In the genomic region with DNA sequence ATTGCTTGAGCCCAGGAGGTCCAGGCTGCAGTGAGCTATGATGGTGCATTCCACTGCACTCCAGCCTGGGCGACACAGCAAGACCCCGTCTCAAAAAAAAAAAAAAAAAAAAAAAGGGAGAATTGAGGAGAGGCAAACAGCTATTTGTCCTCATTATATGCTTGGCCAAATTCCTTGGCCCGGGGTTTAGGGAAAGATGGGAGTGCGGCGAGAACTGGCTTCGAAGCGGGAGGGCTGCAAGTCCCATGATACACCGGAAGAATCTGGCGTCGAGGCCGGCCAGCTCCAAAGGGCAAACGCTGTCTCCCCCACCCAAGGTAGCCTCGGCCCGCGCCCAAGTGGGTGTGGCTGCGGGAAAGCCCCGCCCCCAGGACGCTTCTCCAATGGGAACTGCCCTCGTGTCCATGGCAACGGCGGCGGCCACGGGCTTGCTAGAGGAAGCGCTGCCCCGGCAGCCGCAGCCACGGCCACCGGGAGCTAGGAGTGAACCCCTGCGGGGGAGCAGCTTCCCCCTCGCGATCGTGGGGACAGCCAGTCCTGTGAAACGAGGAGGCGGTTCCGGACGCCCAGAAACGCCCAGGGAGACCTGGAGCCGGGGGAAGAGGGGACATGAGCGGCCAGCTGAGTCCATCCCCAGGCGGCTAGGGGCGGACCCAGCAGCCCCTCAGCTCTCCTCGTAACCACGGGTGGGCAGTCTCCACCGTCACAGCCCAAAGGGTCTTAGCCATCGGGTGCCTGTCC, we compare ENCODE assay signal across 1 cellular context.
TF ChIP-seq lines count a peak whose summit lies in the region.

A gene with protein sequence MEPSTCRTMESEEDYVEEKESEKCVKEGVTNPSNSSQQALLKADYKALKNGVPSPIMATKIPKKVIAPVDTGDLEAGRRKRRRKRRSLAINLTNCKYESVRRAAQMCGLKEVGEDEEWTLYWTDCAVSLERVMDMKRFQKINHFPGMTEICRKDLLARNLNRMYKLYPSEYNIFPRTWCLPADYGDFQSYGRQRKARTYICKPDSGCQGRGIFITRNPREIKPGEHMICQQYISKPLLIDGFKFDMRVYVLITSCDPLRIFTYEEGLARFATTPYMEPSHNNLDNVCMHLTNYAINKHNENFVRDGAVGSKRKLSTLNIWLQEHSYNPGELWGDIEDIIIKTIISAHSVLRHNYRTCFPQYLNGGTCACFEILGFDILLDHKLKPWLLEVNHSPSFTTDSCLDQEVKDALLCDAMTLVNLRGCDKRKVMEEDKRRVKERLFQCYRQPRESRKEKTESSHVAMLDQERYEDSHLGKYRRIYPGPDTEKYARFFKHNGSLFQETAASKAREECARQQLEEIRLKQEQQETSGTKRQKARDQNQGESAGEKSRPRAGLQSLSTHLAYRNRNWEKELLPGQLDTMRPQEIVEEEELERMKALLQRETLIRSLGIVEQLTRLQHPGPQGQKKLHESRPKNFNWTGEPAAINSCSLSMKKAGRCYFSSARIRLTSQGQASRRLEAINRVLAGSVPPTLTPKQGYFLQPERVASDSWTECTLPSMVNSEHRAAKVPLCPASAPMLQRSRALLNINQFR (plus strand): TSS at position 434 of the 741 bp plus-strand sequence. CDS start 1,075 bp downstream, outside the sequence.

TF ChIP-seq in HEK293, 187 proteins besides CTCF, POLR2A, EP300 and RAD21 (continued from another document):
- TF ChIP-seq PRDM1 (tag by site-specific recombination; IDR thresholded peaks at IDR 0.05) (no peak), ZNF391 (tag by site-specific recombination; IDR thresholded peaks at IDR 0.05; ENCODE audit: borderline replicate concordance, low read depth) (no peak), ZNF837 (tag by site-specific recombination; IDR thresholded peaks at IDR 0.05) (no peak), ZNF501 (tag by site-specific recombination; IDR thresholded peaks at IDR 0.05) (peak; percentile 79), ZNF335 (tag by site-specific recombination; conservative IDR thresholded peaks at IDR 0.05) (peak; percentile 93), ZNF350 (tag by site-specific recombination; IDR thresholded peaks at IDR 0.05) (no peak), KLF8 (tag by site-specific recombination; IDR thresholded peaks at IDR 0.05) (0 out of 2 replicates have a peak, but pooled peaks have one; percentile 11), ZNF660 (tag by site-specific recombination; IDR thresholded peaks at IDR 0.05) (no peak), ZNF23 (tag by site-specific recombination; IDR thresholded peaks at IDR 0.05; ENCODE audit: borderline replicate concordance) (no peak), ZNF747 (tag by site-specific recombination; IDR thresholded peaks at IDR 0.05) (no peak), ZNF621 (tag by site-specific recombination; IDR thresholded peaks at IDR 0.05) (no peak), ZNF121 (tag by site-specific recombination; IDR thresholded peaks at IDR 0.05) (peak; percentile 99), ZNF248 (tag by site-specific recombination; IDR thresholded peaks at IDR 0.05) (no peak), GLI4 (tag by site-specific recombination; IDR thresholded peaks at IDR 0.05) (no peak), KLF16 (tag by site-specific recombination; IDR thresholded peaks at IDR 0.05) (0 out of 2 replicates have a peak, but pooled peaks have one; percentile 17), ZNF24 (tag by site-specific recombination; IDR thresholded peaks at IDR 0.05) (no peak), ZBTB8A (tag by site-specific recombination; IDR thresholded peaks at IDR 0.05) (peak; percentile 25; the same call in 1 of the 2 replicates), ZNF16 (tag by site-specific recombination; IDR thresholded peaks at IDR 0.05; ENCODE audit: low read depth) (no peak)
- TF ChIP-seq, protein P1, sequence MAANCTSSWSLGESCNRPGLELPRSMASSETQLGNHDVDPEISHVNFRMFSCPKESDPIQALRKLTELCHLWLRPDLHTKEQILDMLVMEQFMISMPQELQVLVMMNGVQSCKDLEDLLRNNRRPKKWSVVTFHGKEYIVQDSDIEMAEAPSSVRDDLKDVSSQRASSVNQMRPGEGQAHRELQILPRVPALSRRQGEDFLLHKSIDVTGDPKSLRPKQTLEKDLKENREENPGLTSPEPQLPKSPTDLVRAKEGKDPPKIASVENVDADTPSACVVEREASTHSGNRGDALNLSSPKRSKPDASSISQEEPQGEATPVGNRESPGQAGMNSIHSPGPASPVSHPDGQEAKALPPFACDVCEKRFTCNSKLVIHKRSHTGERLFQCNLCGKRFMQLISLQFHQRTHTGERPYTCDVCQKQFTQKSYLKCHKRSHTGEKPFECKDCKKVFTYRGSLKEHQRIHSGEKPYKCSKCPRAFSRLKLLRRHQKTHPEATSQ (tag by site-specific recombination; IDR thresholded peaks at IDR 0.05): no peak
- TF ChIP-seq, protein P2, sequence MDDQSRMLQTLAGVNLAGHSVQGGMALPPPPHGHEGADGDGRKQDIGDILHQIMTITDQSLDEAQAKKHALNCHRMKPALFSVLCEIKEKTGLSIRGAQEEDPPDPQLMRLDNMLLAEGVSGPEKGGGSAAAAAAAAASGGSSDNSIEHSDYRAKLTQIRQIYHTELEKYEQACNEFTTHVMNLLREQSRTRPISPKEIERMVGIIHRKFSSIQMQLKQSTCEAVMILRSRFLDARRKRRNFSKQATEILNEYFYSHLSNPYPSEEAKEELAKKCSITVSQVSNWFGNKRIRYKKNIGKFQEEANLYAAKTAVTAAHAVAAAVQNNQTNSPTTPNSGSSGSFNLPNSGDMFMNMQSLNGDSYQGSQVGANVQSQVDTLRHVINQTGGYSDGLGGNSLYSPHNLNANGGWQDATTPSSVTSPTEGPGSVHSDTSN (CRISPR knock-in tag; IDR thresholded peaks at IDR 0.05): no peak
- TF ChIP-seq, protein P3, sequence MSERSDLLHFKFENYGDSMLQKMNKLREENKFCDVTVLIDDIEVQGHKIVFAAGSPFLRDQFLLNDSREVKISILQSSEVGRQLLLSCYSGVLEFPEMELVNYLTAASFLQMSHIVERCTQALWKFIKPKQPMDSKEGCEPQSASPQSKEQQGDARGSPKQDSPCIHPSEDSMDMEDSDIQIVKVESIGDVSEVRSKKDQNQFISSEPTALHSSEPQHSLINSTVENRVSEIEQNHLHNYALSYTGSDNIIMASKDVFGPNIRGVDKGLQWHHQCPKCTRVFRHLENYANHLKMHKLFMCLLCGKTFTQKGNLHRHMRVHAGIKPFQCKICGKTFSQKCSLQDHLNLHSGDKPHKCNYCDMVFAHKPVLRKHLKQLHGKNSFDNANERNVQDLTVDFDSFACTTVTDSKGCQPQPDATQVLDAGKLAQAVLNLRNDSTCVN (tag by site-specific recombination; optimal IDR thresholded peaks at IDR 0.05): peak; percentile 59
- TF ChIP-seq, protein P4, sequence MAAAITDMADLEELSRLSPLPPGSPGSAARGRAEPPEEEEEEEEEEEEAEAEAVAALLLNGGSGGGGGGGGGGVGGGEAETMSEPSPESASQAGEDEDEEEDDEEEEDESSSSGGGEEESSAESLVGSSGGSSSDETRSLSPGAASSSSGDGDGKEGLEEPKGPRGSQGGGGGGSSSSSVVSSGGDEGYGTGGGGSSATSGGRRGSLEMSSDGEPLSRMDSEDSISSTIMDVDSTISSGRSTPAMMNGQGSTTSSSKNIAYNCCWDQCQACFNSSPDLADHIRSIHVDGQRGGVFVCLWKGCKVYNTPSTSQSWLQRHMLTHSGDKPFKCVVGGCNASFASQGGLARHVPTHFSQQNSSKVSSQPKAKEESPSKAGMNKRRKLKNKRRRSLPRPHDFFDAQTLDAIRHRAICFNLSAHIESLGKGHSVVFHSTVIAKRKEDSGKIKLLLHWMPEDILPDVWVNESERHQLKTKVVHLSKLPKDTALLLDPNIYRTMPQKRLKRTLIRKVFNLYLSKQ (tag by site-specific recombination; IDR thresholded peaks at IDR 0.05; ENCODE audit: borderline replicate concordance): no peak
- TF ChIP-seq, protein P5, sequence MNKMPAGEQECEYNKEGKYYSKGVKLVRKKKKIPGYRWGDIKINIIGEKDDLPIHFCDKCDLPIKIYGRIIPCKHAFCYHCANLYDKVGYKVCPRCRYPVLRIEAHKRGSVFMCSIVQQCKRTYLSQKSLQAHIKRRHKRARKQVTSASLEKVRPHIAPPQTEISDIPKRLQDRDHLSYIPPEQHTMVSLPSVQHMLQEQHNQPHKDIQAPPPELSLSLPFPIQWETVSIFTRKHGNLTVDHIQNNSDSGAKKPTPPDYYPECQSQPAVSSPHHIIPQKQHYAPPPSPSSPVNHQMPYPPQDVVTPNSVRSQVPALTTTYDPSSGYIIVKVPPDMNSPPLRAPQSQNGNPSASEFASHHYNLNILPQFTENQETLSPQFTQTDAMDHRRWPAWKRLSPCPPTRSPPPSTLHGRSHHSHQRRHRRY (tag by site-specific recombination; IDR thresholded peaks at IDR 0.05): no peak
- TF ChIP-seq, protein P6, sequence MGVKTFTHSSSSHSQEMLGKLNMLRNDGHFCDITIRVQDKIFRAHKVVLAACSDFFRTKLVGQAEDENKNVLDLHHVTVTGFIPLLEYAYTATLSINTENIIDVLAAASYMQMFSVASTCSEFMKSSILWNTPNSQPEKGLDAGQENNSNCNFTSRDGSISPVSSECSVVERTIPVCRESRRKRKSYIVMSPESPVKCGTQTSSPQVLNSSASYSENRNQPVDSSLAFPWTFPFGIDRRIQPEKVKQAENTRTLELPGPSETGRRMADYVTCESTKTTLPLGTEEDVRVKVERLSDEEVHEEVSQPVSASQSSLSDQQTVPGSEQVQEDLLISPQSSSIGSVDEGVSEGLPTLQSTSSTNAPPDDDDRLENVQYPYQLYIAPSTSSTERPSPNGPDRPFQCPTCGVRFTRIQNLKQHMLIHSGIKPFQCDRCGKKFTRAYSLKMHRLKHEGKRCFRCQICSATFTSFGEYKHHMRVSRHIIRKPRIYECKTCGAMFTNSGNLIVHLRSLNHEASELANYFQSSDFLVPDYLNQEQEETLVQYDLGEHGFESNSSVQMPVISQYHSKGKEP (tag by site-specific recombination; IDR thresholded peaks at IDR 0.05): 0 out of 2 replicates have a peak, but pooled peaks have one; percentile 7
- TF ChIP-seq, protein P7, sequence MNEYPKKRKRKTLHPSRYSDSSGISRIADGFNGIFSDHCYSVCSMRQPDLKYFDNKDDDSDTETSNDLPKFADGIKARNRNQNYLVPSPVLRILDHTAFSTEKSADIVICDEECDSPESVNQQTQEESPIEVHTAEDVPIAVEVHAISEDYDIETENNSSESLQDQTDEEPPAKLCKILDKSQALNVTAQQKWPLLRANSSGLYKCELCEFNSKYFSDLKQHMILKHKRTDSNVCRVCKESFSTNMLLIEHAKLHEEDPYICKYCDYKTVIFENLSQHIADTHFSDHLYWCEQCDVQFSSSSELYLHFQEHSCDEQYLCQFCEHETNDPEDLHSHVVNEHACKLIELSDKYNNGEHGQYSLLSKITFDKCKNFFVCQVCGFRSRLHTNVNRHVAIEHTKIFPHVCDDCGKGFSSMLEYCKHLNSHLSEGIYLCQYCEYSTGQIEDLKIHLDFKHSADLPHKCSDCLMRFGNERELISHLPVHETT (tag by site-specific recombination; IDR thresholded peaks at IDR 0.05): no peak
